Comparison of ENCODE assay signal across 20 cellular contexts in the genomic region with DNA sequence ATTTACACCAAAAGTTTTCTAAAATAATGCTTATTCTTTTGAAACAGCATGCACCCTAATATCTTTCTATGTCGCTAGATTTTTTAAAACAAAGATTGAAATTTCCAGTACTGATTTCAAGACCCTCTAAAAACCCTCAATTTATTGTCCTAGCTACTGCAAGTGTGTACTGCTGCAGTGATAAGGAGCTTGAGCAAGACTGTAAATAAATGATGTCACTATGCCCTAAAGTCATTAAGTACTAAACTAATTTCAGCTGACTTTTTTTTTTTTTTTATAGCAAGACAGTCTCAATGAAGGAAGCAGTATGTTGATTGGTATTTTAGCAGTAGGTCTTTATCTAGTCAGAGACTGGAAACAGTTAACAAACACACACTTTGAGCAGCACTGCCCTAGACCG.
"Had no signal": no experiment of that assay in that cellular context is flagged by ENCODE, and none has a peak within 500 bp of the region (broad histone marks: within the 10 kb centered on the region; RNA-seq: fewer than 3 reads in every experiment).

No MANE protein-coding gene starts in this region.

- H3K4me1 ChIP-seq: esophagus squamous epithelium, foreskin keratinocyte, heart left ventricle, left ventricle myocardium inferior, lower lobe of right lung, right atrium auricular region, sigmoid colon, stomach had no signal

- H3K4me3 ChIP-seq: esophagus squamous epithelium, heart left ventricle, left ventricle myocardium inferior, lower lobe of right lung, right atrium auricular region, sigmoid colon, skin epidermis, stomach, thoracic aorta had no signal

- ATAC-seq: effector memory CD8-positive, alpha-beta T cell; foreskin keratinocyte; heart left ventricle; naive thymus-derived CD8-positive, alpha-beta T cell had no signal

- H3K27ac ChIP-seq: esophagus squamous epithelium, foreskin keratinocyte, heart left ventricle, left ventricle myocardium inferior, lower lobe of right lung, right atrium auricular region, sigmoid colon, skin epidermis, stomach, thoracic aorta had no signal

- DNase-seq: effector memory CD8-positive, alpha-beta T cell; esophagus squamous epithelium; foreskin keratinocyte; heart left ventricle; hypothalamus; kidney glomerular epithelial cell; left ventricle myocardium inferior; lower lobe of right lung; naive thymus-derived CD8-positive, alpha-beta T cell; posterior cingulate gyrus; sigmoid colon; stimulated activated CD4-positive, alpha-beta T cell treated with anti-CD3 and anti-CD28 coated beads, Interleukin-12 subunit alpha, Interleukin-12 subunit beta, amount 100 ng/mL, for 4 hours; stimulated activated naive CD4-positive, alpha-beta T cell; stomach; substantia nigra; trophoblast cell had no signal

- H3K36me3 ChIP-seq: esophagus squamous epithelium, heart left ventricle, left ventricle myocardium inferior, lower lobe of right lung, right atrium auricular region, sigmoid colon, stomach, thoracic aorta had no signal

- H3K9me3 ChIP-seq: esophagus squamous epithelium, heart left ventricle, left ventricle myocardium inferior, lower lobe of right lung, right atrium auricular region, sigmoid colon, stomach, thoracic aorta had no signal

- FAIRE-seq: islet of Langerhans had no signal

- H3K27me3 ChIP-seq: right atrium auricular region, sigmoid colon had no signal
